ENCODE assay signal across 1 cellular context in the genomic region with DNA sequence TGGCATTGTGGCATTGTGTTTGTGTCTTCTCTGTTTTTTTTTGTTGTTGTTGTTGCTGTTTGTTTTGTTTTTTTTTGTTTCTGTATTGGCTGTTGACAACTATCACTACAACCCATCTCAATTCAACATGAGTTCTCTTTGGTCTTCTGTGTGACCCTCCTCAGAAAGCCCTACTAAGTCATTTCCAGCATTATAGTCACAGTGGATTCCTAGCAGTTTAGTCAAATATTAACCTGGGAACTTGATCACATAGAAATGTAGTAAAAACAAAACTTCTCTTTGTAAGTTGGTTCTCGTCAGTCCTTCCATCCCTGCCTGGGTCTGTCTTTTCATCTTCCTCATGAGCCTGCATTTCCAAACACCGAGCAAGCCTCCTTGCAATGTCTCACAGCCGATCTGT.
TF ChIP-seq lines count a peak whose summit lies in the region.

No MANE protein-coding gene starts in this region.

TF ChIP-seq in HepG2, 621 proteins besides CTCF, POLR2A, EP300 and RAD21 (continued from another document and continues in another):
- TF ChIP-seq SIX1 (CRISPR knock-in tag; IDR thresholded peaks at IDR 0.05; ENCODE audit: borderline replicate concordance) (peak; percentile 79; the same call in 1 of the 2 replicates), ZNF572 (CRISPR knock-in tag; IDR thresholded peaks at IDR 0.05) (no peak), ARHGAP35 (CRISPR knock-in tag; IDR thresholded peaks at IDR 0.05; ENCODE audit: borderline replicate concordance) (no peak), ZFP36L2 (CRISPR knock-in tag; IDR thresholded peaks at IDR 0.05) (no peak), FOSL1 (CRISPR knock-in tag; IDR thresholded peaks at IDR 0.05; ENCODE audit: borderline replicate concordance) (no peak), ARID5B (CRISPR knock-in tag; IDR thresholded peaks at IDR 0.05) (peak; percentile 76), THAP11 (CRISPR knock-in tag; IDR thresholded peaks at IDR 0.05) (peak; percentile 37), SOX13 (IDR thresholded peaks at IDR 0.05) (no peak), SOX13 (CRISPR knock-in tag; conservative IDR thresholded peaks at IDR 0.05 in 1 of 2, IDR thresholded peaks at IDR 0.05 in 1 of 2) (peak in 1 of 2 experiments; percentile 74; a peak in 2 of 4 replicates), RORA (CRISPR knock-in tag; IDR thresholded peaks at IDR 0.05) (no peak), ZKSCAN1 (IDR thresholded peaks at IDR 0.05; ENCODE audit: low read length) (peak; percentile 93), ZNF44 (CRISPR knock-in tag; IDR thresholded peaks at IDR 0.05) (no peak), ZNF432 (CRISPR knock-in tag; IDR thresholded peaks at IDR 0.05; ENCODE audit: borderline replicate concordance) (no peak), ZNF30 (CRISPR knock-in tag; IDR thresholded peaks at IDR 0.05) (no peak), ADNP (CRISPR knock-in tag; IDR thresholded peaks at IDR 0.05) (no peak), AKAP8 (CRISPR knock-in tag; IDR thresholded peaks at IDR 0.05) (no peak), THYN1 (CRISPR knock-in tag; IDR thresholded peaks at IDR 0.05; ENCODE audit: borderline replicate concordance, low read depth) (no peak), IRF2 (CRISPR knock-in tag; IDR thresholded peaks at IDR 0.05) (peak; percentile 31; the same call in 1 of the 2 replicates), HDAC2 (CRISPR knock-in tag; IDR thresholded peaks at IDR 0.05) (peak; percentile 47; the same call in 1 of the 2 replicates), ZNF792 (CRISPR knock-in tag; IDR thresholded peaks at IDR 0.05) (peak; percentile 51; the same call in 1 of the 2 replicates), SAP130 (CRISPR knock-in tag; IDR thresholded peaks at IDR 0.05; ENCODE audit: low read depth) (peak; percentile 74), NBN (conservative IDR thresholded peaks at IDR 0.05) (no peak), SMARCC2 (IDR thresholded peaks at IDR 0.05) (no peak), WIZ (CRISPR knock-in tag; IDR thresholded peaks at IDR 0.05) (no peak), GLMP (CRISPR knock-in tag; IDR thresholded peaks at IDR 0.05; ENCODE audit: borderline replicate concordance) (no peak), HNRNPUL1 (IDR thresholded peaks at IDR 0.05; ENCODE audit: low read depth, low read length) (peak; percentile 75; the same call in 1 of the 2 replicates), ZNF530 (CRISPR knock-in tag; IDR thresholded peaks at IDR 0.05; ENCODE audit: low read depth) (no peak), MAZ (IDR thresholded peaks at IDR 0.05; ENCODE audit: borderline replicate concordance, low read depth, low read length) (no peak), MAZ (CRISPR knock-in tag; IDR thresholded peaks at IDR 0.05; ENCODE audit: low read depth) (no peak), TOPORS (CRISPR knock-in tag; IDR thresholded peaks at IDR 0.05) (no peak), TP53 (CRISPR knock-in tag; conservative IDR thresholded peaks at IDR 0.05) (no peak), TEAD3 (CRISPR knock-in tag; optimal IDR thresholded peaks at IDR 0.05; ENCODE audit: borderline replicate concordance) (peak; percentile 8), KDM4B (CRISPR knock-in tag; IDR thresholded peaks at IDR 0.05) (no peak), GATAD2A (CRISPR knock-in tag; IDR thresholded peaks at IDR 0.05) (peak; percentile 86), ZNF337 (CRISPR knock-in tag; IDR thresholded peaks at IDR 0.05; ENCODE audit: borderline replicate concordance, low read depth) (no peak), SIN3A (IDR thresholded peaks at IDR 0.05; ENCODE audit: borderline replicate concordance, low read depth, low read length) (no peak), NCOA2 (CRISPR knock-in tag; IDR thresholded peaks at IDR 0.05) (peak; percentile 81), HMG20A (CRISPR knock-in tag; IDR thresholded peaks at IDR 0.05; ENCODE audit: borderline replicate concordance) (peak; percentile 77), TFDP2 (CRISPR knock-in tag; IDR thresholded peaks at IDR 0.05) (no peak), PHF8 (CRISPR knock-in tag; IDR thresholded peaks at IDR 0.05) (no peak), SMAD3 (CRISPR knock-in tag; IDR thresholded peaks at IDR 0.05) (peak; percentile 68), ZNF263 (CRISPR knock-in tag; IDR thresholded peaks at IDR 0.05) (no peak), KLF16 (CRISPR knock-in tag; IDR thresholded peaks at IDR 0.05) (peak in 1 of 2 experiments; percentile 57; a peak in 1 of 4 replicates), BCL6 (CRISPR knock-in tag; IDR thresholded peaks at IDR 0.05) (peak; percentile 17; the same call in 1 of the 2 replicates), ZNF614 (CRISPR knock-in tag; IDR thresholded peaks at IDR 0.05; ENCODE audit: borderline replicate concordance) (peak; percentile 100), ZKSCAN8 (CRISPR knock-in tag; IDR thresholded peaks at IDR 0.05; ENCODE audit: borderline replicate concordance) (peak; percentile 36; the same call in 1 of the 2 replicates), EHMT2 (IDR thresholded peaks at IDR 0.05; ENCODE audit: borderline replicate concordance, low read depth, low read length) (peak; percentile 41; the same call in 1 of the 2 replicates), ZFP1 (CRISPR knock-in tag; IDR thresholded peaks at IDR 0.05) (0 out of 2 replicates have a peak, but pooled peaks have one; percentile 45), ZNF709 (CRISPR knock-in tag; IDR thresholded peaks at IDR 0.05) (no peak), ZNF496 (CRISPR knock-in tag; IDR thresholded peaks at IDR 0.05; ENCODE audit: insufficient replicate concordance) (no peak), ZFP36L1 (CRISPR knock-in tag; IDR thresholded peaks at IDR 0.05) (peak; percentile 74; the same call in 1 of the 2 replicates), GATAD1 (CRISPR knock-in tag; IDR thresholded peaks at IDR 0.05) (peak; percentile 32; the same call in 1 of the 2 replicates), ELF3 (CRISPR knock-in tag; IDR thresholded peaks at IDR 0.05) (peak; percentile 54), FOSL2 (CRISPR knock-in tag; IDR thresholded peaks at IDR 0.05) (peak; percentile 57), ZNF619 (CRISPR knock-in tag; IDR thresholded peaks at IDR 0.05) (no peak), SOX6 (IDR thresholded peaks at IDR 0.05) (no peak), SOX6 (CRISPR knock-in tag; IDR thresholded peaks at IDR 0.05) (peak; percentile 54; the same call in 1 of the 2 replicates), RFX5 (IDR thresholded peaks at IDR 0.05; ENCODE audit: low read depth, low read length) (no peak), ZNF138 (CRISPR knock-in tag; IDR thresholded peaks at IDR 0.05; ENCODE audit: low read depth) (no peak)
- TF ChIP-seq, protein P1, sequence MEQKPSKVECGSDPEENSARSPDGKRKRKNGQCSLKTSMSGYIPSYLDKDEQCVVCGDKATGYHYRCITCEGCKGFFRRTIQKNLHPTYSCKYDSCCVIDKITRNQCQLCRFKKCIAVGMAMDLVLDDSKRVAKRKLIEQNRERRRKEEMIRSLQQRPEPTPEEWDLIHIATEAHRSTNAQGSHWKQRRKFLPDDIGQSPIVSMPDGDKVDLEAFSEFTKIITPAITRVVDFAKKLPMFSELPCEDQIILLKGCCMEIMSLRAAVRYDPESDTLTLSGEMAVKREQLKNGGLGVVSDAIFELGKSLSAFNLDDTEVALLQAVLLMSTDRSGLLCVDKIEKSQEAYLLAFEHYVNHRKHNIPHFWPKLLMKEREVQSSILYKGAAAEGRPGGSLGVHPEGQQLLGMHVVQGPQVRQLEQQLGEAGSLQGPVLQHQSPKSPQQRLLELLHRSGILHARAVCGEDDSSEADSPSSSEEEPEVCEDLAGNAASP (CRISPR knock-in tag; IDR thresholded peaks at IDR 0.05; ENCODE audit: borderline replicate concordance) = peak; percentile 38; the same call in 1 of the 2 replicates
- TF ChIP-seq, protein P2, sequence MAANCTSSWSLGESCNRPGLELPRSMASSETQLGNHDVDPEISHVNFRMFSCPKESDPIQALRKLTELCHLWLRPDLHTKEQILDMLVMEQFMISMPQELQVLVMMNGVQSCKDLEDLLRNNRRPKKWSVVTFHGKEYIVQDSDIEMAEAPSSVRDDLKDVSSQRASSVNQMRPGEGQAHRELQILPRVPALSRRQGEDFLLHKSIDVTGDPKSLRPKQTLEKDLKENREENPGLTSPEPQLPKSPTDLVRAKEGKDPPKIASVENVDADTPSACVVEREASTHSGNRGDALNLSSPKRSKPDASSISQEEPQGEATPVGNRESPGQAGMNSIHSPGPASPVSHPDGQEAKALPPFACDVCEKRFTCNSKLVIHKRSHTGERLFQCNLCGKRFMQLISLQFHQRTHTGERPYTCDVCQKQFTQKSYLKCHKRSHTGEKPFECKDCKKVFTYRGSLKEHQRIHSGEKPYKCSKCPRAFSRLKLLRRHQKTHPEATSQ (CRISPR knock-in tag; IDR thresholded peaks at IDR 0.05; ENCODE audit: borderline replicate concordance) = no peak
- TF ChIP-seq, protein P3, sequence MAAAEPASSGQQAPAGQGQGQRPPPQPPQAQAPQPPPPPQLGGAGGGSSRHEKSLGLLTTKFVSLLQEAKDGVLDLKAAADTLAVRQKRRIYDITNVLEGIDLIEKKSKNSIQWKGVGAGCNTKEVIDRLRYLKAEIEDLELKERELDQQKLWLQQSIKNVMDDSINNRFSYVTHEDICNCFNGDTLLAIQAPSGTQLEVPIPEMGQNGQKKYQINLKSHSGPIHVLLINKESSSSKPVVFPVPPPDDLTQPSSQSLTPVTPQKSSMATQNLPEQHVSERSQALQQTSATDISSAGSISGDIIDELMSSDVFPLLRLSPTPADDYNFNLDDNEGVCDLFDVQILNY (CRISPR knock-in tag; conservative IDR thresholded peaks at IDR 0.05) = no peak
- TF ChIP-seq, protein P4, sequence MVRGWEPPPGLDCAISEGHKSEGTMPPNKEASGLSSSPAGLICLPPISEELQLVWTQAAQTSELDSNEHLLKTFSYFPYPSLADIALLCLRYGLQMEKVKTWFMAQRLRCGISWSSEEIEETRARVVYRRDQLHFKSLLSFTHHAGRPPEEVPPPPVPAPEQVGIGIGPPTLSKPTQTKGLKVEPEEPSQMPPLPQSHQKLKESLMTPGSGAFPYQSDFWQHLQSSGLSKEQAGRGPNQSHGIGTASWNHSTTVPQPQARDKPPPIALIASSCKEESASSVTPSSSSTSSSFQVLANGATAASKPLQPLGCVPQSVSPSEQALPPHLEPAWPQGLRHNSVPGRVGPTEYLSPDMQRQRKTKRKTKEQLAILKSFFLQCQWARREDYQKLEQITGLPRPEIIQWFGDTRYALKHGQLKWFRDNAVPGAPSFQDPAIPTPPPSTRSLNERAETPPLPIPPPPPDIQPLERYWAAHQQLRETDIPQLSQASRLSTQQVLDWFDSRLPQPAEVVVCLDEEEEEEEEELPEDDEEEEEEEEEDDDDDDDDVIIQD (CRISPR knock-in tag; IDR thresholded peaks at IDR 0.05; ENCODE audit: low read depth) = peak; percentile 85
- TF ChIP-seq, protein P5, sequence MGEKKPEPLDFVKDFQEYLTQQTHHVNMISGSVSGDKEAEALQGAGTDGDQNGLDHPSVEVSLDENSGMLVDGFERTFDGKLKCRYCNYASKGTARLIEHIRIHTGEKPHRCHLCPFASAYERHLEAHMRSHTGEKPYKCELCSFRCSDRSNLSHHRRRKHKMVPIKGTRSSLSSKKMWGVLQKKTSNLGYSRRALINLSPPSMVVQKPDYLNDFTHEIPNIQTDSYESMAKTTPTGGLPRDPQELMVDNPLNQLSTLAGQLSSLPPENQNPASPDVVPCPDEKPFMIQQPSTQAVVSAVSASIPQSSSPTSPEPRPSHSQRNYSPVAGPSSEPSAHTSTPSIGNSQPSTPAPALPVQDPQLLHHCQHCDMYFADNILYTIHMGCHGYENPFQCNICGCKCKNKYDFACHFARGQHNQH (CRISPR knock-in tag; IDR thresholded peaks at IDR 0.05) = peak; percentile 43; the same call in 1 of the 2 replicates
- TF ChIP-seq, protein P6, sequence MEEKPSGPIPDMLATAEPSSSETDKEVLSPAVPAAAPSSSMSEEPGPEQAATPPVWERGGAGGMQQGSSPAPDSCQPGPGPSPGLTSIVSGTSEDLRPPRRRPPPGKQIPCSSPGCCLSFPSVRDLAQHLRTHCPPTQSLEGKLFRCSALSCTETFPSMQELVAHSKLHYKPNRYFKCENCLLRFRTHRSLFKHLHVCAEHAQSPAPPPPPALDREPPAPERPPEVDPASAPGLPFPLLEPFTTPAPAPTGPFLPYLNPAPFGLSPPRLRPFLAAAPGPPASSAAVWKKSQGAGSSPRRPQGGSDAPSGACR (CRISPR knock-in tag; IDR thresholded peaks at IDR 0.05) = no peak
